ENCODE assay signal across 8 cellular contexts in genomic region chr19:40662925-40663711, GRCh38. TPM values are rescaled to one million over a fixed set of nuclear protein-coding genes. Genes with fewer than 3 reads are reported as not detected.
DNase-seq lines count a peak whose midpoint lies in the region; ATAC-seq and TF ChIP-seq lines count a peak whose summit lies in the region.

No MANE protein-coding gene starts in this region.

- H3K4me2 ChIP-seq in trophoblast cell (ENCODE audit: low read length), result peak overlapping the region; percentile 81

- peak overlapping the region; percentile 24 for H3K18ac ChIP-seq in trophoblast cell (ENCODE audit: low read length)

- H3K4me1 Mint-ChIP-seq in activated naive CD8-positive, alpha-beta T cell treated with anti-CD3 and anti-CD28 coated beads, Interleukin-2, amount 50 U/mL, for 24 hours, result peaks cover 28% of the 10 kb centered on the region

- H3K79me2 ChIP-seq in trophoblast cell (ENCODE audit: control insufficient read depth, insufficient read depth, low read length, poor library complexity), result no peaks in the 10 kb centered on the region

- peak overlapping the region; percentile 53 for H2AFZ ChIP-seq in trophoblast cell (ENCODE audit: insufficient read depth, low read length, poor library complexity)

- H3K23ac ChIP-seq in trophoblast cell (ENCODE audit: low read length), result no peak overlapping the region

- H3K36me3 ChIP-seq in HEK293 (ENCODE audit: control insufficient read depth in 2 of 2, insufficient read depth in 1 of 2, low read length in 2 of 2) (peaks cover 0 to 9% of the 10 kb centered on the region in 2 experiments; a peak in 2 of 3 replicates), trophoblast cell (ENCODE audit: control insufficient read depth in 1 of 2, insufficient read depth in 2 of 2, low read length in 2 of 2) (peaks cover 13 to 14% of the 10 kb centered on the region in 2 experiments), tibial artery (peaks cover 0 to 15% (median 15%) of the 10 kb centered on the region in 3 donors)

- WGBS in trophoblast cell (ENCODE audit: extremely low coverage, insufficient coverage, insufficient read length), result no CpG with 5 or more reads among the region's 62 CpGs

- peak overlapping the region; percentile 69 for H4K91ac ChIP-seq in trophoblast cell (ENCODE audit: low read depth, low read length)

- H3K27me3 ChIP-seq in trophoblast cell (ENCODE audit: insufficient read depth, low read length), result no peaks in the 10 kb centered on the region
- no peaks in the 10 kb centered on the region for H3K27me3 ChIP-seq in tibial artery

- no peaks in the 10 kb centered on the region for H3K9me3 ChIP-seq in HEK293 (ENCODE audit: control insufficient read depth, insufficient read depth, low read depth, low read length)
- H3K9me3 ChIP-seq in trophoblast cell (ENCODE audit: insufficient read depth, low read depth, low read length), result peaks cover 2% of the 10 kb centered on the region
- no peaks in the 10 kb centered on the region for H3K9me3 ChIP-seq in tibial artery

- H3K4ac ChIP-seq in trophoblast cell (ENCODE audit: low read depth, low read length), result no peak overlapping the region

- peak overlapping the region; percentile 6 for H2BK12ac ChIP-seq in trophoblast cell (ENCODE audit: low read length)

- POLR2A ChIA-PET in HEK293 (lab: Yijun Ruan, JAX), result interaction anchor here (0.5 to 2.1 kb wide), 24 partner anchors 11 to 600 kb away, joined by 3 to 23 read pairs (median 5); partner anchors contain the start of genes ACTMAP, COQ8B, ITPKC and NUMBL

- peak overlapping the region; percentile 56 for H3K4me3 ChIP-seq in HEK293 (ENCODE audit: low read depth, low read length)
- peak overlapping the region; percentile 76 for H3K4me3 ChIP-seq in trophoblast cell (ENCODE audit: low read depth, low read length)
- H3K4me3 ChIP-seq in tibial artery, result peak overlapping the region; percentile 59 to 62

- peak overlapping the region; percentile 2 for H2BK120ac ChIP-seq in trophoblast cell (ENCODE audit: insufficient read depth, low read length, poor library complexity)

- H3K4me1 ChIP-seq in HEK293 (ENCODE audit: control insufficient read depth, insufficient read depth, low read length) (peaks cover 13% of the 10 kb centered on the region), trophoblast cell (ENCODE audit: control insufficient read depth in 1 of 2, insufficient read depth in 2 of 2, low read length in 2 of 2) (peaks cover 6 to 7% of the 10 kb centered on the region in 2 experiments), tibial artery (peaks cover 0 to 14% (median 13%) of the 10 kb centered on the region in 4 donors)

- CTCF ChIA-PET in HEK293 (lab: Yijun Ruan, JAX), result interaction anchor here (0.5 to 5.4 kb wide), 69 partner anchors 8 to 1321 kb away, joined by 3 to 74 read pairs (median 4); partner anchors contain the start of genes EGLN2, LTBP4, NUMBL and RAB4B

- intact Hi-C loops in cardiac septum (cut with DNase I), result loop anchor here (1.0 to 10.0 kb wide), 4 partner anchors 53 to 242 kb away; partner anchors contain the start of genes COQ8B and EGLN2
- intact Hi-C loops in tibial artery (cut with DNase I; ENCODE audit: low total_unique reads), result loop anchor here (2.0 to 10.0 kb wide), 2 partner anchors 152 to 482 kb away; no protein-coding TSS in a partner anchor

- peaks cover 5% of the 10 kb centered on the region for H3K79me1 ChIP-seq in trophoblast cell (ENCODE audit: low read length)

- H4K12ac ChIP-seq in trophoblast cell (ENCODE audit: low read depth, low read length), result peak overlapping the region; percentile 5

- H3K9ac ChIP-seq in trophoblast cell (ENCODE audit: low read length), result no peak overlapping the region

- peak overlapping the region; percentile 41 for H3K14ac ChIP-seq in trophoblast cell (ENCODE audit: low read length)

- DNase-seq in GM04504 (ENCODE audit: low read depth) (peak; percentile 50), NAMALWA (ENCODE audit: low spot score) (peak; percentile 93), SW 1271 (lab: John Stamatoyannopoulos, UW) (peak; percentile 54 to 63), cardiac septum (ENCODE audit: low spot score) (peak; percentile 96), trophoblast cell (peak; percentile 88 to 94), tibial artery (peak; percentile 90 to 94)
- DNase-seq in activated naive CD8-positive, alpha-beta T cell treated with anti-CD3 and anti-CD28 coated beads, Interleukin-2, amount 50 U/mL, for 24 hours, result peak; percentile 96

- TF ChIP-seq CTCF in HEK293 (tag by site-specific recombination; IDR thresholded peaks at IDR 0.05) (peak; percentile 100), tibial artery (IDR thresholded peaks at IDR 0.05) (peak; percentile 97 to 99)

- H3K27ac ChIP-seq in HEK293 (ENCODE audit: extremely low read depth, low read depth, low read length), result peak overlapping the region; percentile 89; the same call in 1 of the 2 replicates
- H3K27ac ChIP-seq in trophoblast cell (ENCODE audit: low read depth, low read length), result no peak overlapping the region
- H3K27ac ChIP-seq in tibial artery, result peak overlapping the region; percentile 71 to 80

- H2BK5ac ChIP-seq in trophoblast cell (ENCODE audit: low read depth, low read length, poor library complexity), result no peak overlapping the region

- peak; percentile 85 for ATAC-seq in activated naive CD8-positive, alpha-beta T cell treated with anti-CD3 and anti-CD28 coated beads, Interleukin-2, amount 50 U/mL, for 24 hours

- H3K36me3 Mint-ChIP-seq in activated naive CD8-positive, alpha-beta T cell treated with anti-CD3 and anti-CD28 coated beads, Interleukin-2, amount 50 U/mL, for 24 hours (ENCODE audit: low read depth), result peaks cover 4% of the 10 kb centered on the region

- peak overlapping the region; percentile 62 for H4K8ac ChIP-seq in trophoblast cell (ENCODE audit: low read depth, low read length)

- H3K9me3 Mint-ChIP-seq in activated naive CD8-positive, alpha-beta T cell treated with anti-CD3 and anti-CD28 coated beads, Interleukin-2, amount 50 U/mL, for 24 hours, result no peaks in the 10 kb centered on the region

- H3K27me3 Mint-ChIP-seq in activated naive CD8-positive, alpha-beta T cell treated with anti-CD3 and anti-CD28 coated beads, Interleukin-2, amount 50 U/mL, for 24 hours, result no peaks in the 10 kb centered on the region

- H3K4me3 Mint-ChIP-seq in activated naive CD8-positive, alpha-beta T cell treated with anti-CD3 and anti-CD28 coated beads, Interleukin-2, amount 50 U/mL, for 24 hours, result peak overlapping the region; percentile 76

- no peak overlapping the region for H2AK5ac ChIP-seq in trophoblast cell (ENCODE audit: low read length)

- H3K27ac Mint-ChIP-seq in activated naive CD8-positive, alpha-beta T cell treated with anti-CD3 and anti-CD28 coated beads, Interleukin-2, amount 50 U/mL, for 24 hours, result peak overlapping the region; percentile 83

TF ChIP-seq in HEK293, 187 proteins besides CTCF, POLR2A, EP300 and RAD21 (continues in another document):
- TF ChIP-seq ZNF626 (tag by site-specific recombination; IDR thresholded peaks at IDR 0.05), result no peak
- no peak for TF ChIP-seq BCL6B (tag by site-specific recombination; IDR thresholded peaks at IDR 0.05)
- peak; percentile 89; the same call in 1 of the 2 replicates for TF ChIP-seq ZBTB7A (tag by site-specific recombination; IDR thresholded peaks at IDR 0.05; ENCODE audit: low read depth)
- TF ChIP-seq, protein P1, sequence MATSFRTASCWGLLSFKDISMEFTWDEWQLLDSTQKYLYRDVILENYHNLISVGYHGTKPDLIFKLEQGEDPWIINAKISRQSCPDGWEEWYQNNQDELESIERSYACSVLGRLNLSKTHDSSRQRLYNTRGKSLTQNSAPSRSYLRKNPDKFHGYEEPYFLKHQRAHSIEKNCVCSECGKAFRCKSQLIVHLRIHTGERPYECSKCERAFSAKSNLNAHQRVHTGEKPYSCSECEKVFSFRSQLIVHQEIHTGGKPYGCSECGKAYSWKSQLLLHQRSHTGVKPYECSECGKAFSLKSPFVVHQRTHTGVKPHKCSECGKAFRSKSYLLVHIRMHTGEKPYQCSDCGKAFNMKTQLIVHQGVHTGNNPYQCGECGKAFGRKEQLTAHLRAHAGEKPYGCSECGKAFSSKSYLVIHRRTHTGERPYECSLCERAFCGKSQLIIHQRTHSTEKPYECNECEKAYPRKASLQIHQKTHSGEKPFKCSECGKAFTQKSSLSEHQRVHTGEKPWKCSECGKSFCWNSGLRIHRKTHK (tag by site-specific recombination; IDR thresholded peaks at IDR 0.05), result no peak
- peak; percentile 99 for TF ChIP-seq PATZ1 (tag by site-specific recombination; IDR thresholded peaks at IDR 0.05)
- TF ChIP-seq ZEB2 (tag by site-specific recombination; IDR thresholded peaks at IDR 0.05), result peak; percentile 97
- TF ChIP-seq ZNF514 (tag by site-specific recombination; IDR thresholded peaks at IDR 0.05), result no peak
- no peak; the same call in 1 of the 2 replicates for TF ChIP-seq ZNF791 (tag by site-specific recombination; IDR thresholded peaks at IDR 0.05)
- TF ChIP-seq ZNF785 (tag by site-specific recombination; IDR thresholded peaks at IDR 0.05), result peak; percentile 96
- TF ChIP-seq SCRT2 (tag by site-specific recombination; IDR thresholded peaks at IDR 0.05), result peak; percentile 100

RNA-seq across cellular contexts. Expression of gene NUMBL, which starts 27.3 kb away (rescaled TPM):
- 20.7 TPM for total RNA-seq in cardiac septum
- 20.5 and 21.5 TPM in 2 replicates for polyA plus RNA-seq in trophoblast cell (2013)

RNA-seq across cellular contexts. Expression of gene COQ8B, which starts 53.6 kb away (rescaled TPM):
- 18.1 TPM for total RNA-seq in cardiac septum
- polyA plus RNA-seq in trophoblast cell (2013), result 14.4 and 14.9 TPM in 2 replicates

RNA-seq across cellular contexts. Expression of gene ITPKC, which starts 53.8 kb away (rescaled TPM):
- total RNA-seq in cardiac septum, result 10.0 TPM
- polyA plus RNA-seq in trophoblast cell (2013), result 13.1 and 13.5 TPM in 2 replicates
